6 cellular contexts compared by ENCODE assay signal in the genomic region with DNA sequence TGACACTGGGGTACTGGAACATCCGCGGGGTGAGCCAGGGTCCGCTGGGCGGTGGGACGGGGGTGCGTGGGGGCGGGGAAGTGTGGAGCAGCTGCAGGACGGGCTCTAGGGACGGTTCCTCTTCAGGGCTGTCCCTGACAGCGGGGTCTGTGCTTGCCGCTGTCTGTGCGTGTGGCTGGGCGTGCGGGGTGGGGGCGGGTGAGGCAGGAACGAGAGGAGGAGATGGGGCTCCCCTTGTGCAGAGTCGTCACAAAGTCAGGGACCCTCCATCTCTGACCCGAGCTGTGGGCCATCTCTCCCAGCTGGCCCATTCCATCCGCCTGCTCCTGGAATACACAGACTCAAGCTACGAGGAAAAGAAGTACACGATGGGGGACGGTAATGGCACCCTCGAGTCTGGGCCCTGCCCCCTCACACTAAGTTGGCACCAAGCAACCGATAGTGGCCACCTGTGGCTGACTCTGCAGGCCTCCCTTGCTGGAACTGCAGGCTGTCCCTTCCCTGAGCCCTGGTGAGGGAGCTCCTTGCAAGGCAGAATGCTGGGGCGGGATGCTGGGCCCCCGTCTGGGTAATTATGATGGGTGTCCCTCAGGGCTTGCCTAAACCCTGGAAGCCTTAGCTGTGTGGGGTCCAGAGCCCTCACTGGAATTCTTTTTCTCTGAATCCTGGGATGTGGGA. TPM values are rescaled to one million over a fixed set of nuclear protein-coding genes. Genes with fewer than 3 reads are reported as not detected.
DNase-seq lines count a peak whose midpoint lies in the region; ATAC-seq and TF ChIP-seq lines count a peak whose summit lies in the region.

No MANE protein-coding gene starts in this region.

- no peaks in the 10 kb centered on the region for H3K79me2 ChIP-seq in parathyroid adenoma

- no peak for DNase-seq in dorsolateral prefrontal cortex
- no peak for DNase-seq in activated gamma-delta T cell (lab: John Stamatoyannopoulos, UW)

- TF ChIP-seq CTCF in HEK293 (tag by site-specific recombination; IDR thresholded peaks at IDR 0.05) (no peak), dorsolateral prefrontal cortex (IDR thresholded peaks at IDR 0.05 in 54 of 56, conservative IDR thresholded peaks at IDR 0.05 in 2 of 56; ENCODE audit: low read depth in 1 of 56, partially characterized antibody in 56 of 56) (no peak), parathyroid adenoma (IDR thresholded peaks at IDR 0.05) (no peak)

- intact Hi-C loops in dorsolateral prefrontal cortex (cut with DNase I): no loop called here

- CTCF ChIA-PET in HEK293 (lab: Yijun Ruan, JAX): interaction anchor here (1.4 kb wide), 1 partner anchor 28 kb away, joined by 5 read pairs; no protein-coding TSS in a partner anchor

- H3K4me1 ChIP-seq in HEK293 (ENCODE audit: control insufficient read depth, insufficient read depth, low read length): no peaks in the 10 kb centered on the region
- H3K4me1 ChIP-seq in parathyroid adenoma: no peaks in the 10 kb centered on the region

- H3K36me3 ChIP-seq in HEK293 (ENCODE audit: control insufficient read depth in 2 of 2, insufficient read depth in 1 of 2, low read length in 2 of 2) (peaks cover 0 to 7% of the 10 kb centered on the region in 2 experiments; a peak in 1 of 3 replicates), parathyroid adenoma (ENCODE audit: control insufficient read depth, insufficient read depth, low read length) (no peaks in the 10 kb centered on the region)

- no peaks in the 10 kb centered on the region for H3K9me3 ChIP-seq in HEK293 (ENCODE audit: control insufficient read depth, insufficient read depth, low read depth, low read length)
- H3K9me3 ChIP-seq in parathyroid adenoma (ENCODE audit: control insufficient read depth, low read length): no peaks in the 10 kb centered on the region

- H2AFZ ChIP-seq in parathyroid adenoma: peak overlapping the region; percentile 34

- POLR2A ChIA-PET in HEK293 (lab: Yijun Ruan, JAX): no interaction called here

- no peaks in the 10 kb centered on the region for H3K27me3 ChIP-seq in dorsolateral prefrontal cortex
- H3K27me3 ChIP-seq in parathyroid adenoma (ENCODE audit: control insufficient read depth, insufficient read depth, low read length): no peaks in the 10 kb centered on the region

- H3K4me2 ChIP-seq in parathyroid adenoma (ENCODE audit: low read length): peak overlapping the region; percentile 85

- H3K27ac ChIP-seq in HEK293 (ENCODE audit: extremely low read depth, low read depth, low read length): no peak overlapping the region
- H3K27ac ChIP-seq in dorsolateral prefrontal cortex: peak overlapping the region in 10 of 59 donors; percentile 12 to 59 (median 38)
- H3K27ac ChIP-seq in parathyroid adenoma: no peak overlapping the region

- ATAC-seq in GM21529 (IDR thresholded peaks at IDR 0.05; ENCODE audit: unreplicated experiment) (no peak), HG03097 (IDR thresholded peaks at IDR 0.05; ENCODE audit: low FRiP score, unreplicated experiment) (no peak)

- H3K4me3 ChIP-seq in HEK293 (ENCODE audit: low read depth, low read length): no peak overlapping the region
- H3K4me3 ChIP-seq in dorsolateral prefrontal cortex: peak overlapping the region; percentile 15 to 69 (median 54)
- peak overlapping the region; percentile 61 for H3K4me3 ChIP-seq in parathyroid adenoma (ENCODE audit: low read depth, low read length)

- H3K9ac ChIP-seq in parathyroid adenoma: no peak overlapping the region

TF ChIP-seq in HEK293, 187 proteins besides CTCF, POLR2A, EP300 and RAD21 (continues in another document):
- TF ChIP-seq SP3 (tag by site-specific recombination; IDR thresholded peaks at IDR 0.05) (no peak), ZNF768 (tag by site-specific recombination; IDR thresholded peaks at IDR 0.05) (no peak), ZIC2 (tag by site-specific recombination; IDR thresholded peaks at IDR 0.05) (peak; percentile 39; the same call in 1 of the 2 replicates), ZNF830 (tag by site-specific recombination; IDR thresholded peaks at IDR 0.05; ENCODE audit: low read depth) (no peak), KLF16 (tag by site-specific recombination; IDR thresholded peaks at IDR 0.05) (no peak), ZNF416 (tag by site-specific recombination; IDR thresholded peaks at IDR 0.05) (no peak), ZNF701 (tag by site-specific recombination; IDR thresholded peaks at IDR 0.05) (no peak), KLF1 (tag by site-specific recombination; IDR thresholded peaks at IDR 0.05) (no peak), ZNF658 (tag by site-specific recombination; IDR thresholded peaks at IDR 0.05) (no peak), SCRT2 (tag by site-specific recombination; IDR thresholded peaks at IDR 0.05) (peak; percentile 51), WT1 (tag by site-specific recombination; IDR thresholded peaks at IDR 0.05) (no peak), SCRT1 (tag by site-specific recombination; IDR thresholded peaks at IDR 0.05; ENCODE audit: borderline replicate concordance) (no peak)
- TF ChIP-seq, protein P1, sequence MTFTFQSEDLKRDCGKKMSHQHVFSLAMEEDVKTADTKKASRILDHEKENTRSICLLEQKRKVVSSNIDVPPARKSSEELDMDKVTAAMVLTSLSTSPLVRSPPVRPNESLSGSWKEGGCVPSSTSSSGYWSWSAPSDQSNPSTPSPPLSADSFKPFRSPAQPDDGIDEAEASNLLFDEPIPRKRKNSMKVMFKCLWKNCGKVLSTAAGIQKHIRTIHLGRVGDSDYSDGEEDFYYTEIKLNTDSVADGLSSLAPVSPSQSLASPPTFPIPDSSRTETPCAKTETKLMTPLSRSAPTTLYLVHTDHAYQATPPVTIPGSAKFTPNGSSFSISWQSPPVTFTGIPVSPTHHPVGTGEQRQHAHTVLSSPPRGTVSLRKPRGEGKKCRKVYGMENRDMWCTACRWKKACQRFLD (tag by site-specific recombination; IDR thresholded peaks at IDR 0.05): no peak
- TF ChIP-seq, protein P2, sequence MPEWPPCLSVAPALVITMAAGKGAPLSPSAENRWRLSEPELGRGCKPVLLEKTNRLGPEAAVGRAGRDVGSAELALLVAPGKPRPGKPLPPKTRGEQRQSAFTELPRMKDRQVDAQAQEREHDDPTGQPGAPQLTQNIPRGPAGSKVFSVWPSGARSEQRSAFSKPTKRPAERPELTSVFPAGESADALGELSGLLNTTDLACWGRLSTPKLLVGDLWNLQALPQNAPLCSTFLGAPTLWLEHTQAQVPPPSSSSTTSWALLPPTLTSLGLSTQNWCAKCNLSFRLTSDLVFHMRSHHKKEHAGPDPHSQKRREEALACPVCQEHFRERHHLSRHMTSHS (tag by site-specific recombination; IDR thresholded peaks at IDR 0.05): no peak
- TF ChIP-seq, protein P3, sequence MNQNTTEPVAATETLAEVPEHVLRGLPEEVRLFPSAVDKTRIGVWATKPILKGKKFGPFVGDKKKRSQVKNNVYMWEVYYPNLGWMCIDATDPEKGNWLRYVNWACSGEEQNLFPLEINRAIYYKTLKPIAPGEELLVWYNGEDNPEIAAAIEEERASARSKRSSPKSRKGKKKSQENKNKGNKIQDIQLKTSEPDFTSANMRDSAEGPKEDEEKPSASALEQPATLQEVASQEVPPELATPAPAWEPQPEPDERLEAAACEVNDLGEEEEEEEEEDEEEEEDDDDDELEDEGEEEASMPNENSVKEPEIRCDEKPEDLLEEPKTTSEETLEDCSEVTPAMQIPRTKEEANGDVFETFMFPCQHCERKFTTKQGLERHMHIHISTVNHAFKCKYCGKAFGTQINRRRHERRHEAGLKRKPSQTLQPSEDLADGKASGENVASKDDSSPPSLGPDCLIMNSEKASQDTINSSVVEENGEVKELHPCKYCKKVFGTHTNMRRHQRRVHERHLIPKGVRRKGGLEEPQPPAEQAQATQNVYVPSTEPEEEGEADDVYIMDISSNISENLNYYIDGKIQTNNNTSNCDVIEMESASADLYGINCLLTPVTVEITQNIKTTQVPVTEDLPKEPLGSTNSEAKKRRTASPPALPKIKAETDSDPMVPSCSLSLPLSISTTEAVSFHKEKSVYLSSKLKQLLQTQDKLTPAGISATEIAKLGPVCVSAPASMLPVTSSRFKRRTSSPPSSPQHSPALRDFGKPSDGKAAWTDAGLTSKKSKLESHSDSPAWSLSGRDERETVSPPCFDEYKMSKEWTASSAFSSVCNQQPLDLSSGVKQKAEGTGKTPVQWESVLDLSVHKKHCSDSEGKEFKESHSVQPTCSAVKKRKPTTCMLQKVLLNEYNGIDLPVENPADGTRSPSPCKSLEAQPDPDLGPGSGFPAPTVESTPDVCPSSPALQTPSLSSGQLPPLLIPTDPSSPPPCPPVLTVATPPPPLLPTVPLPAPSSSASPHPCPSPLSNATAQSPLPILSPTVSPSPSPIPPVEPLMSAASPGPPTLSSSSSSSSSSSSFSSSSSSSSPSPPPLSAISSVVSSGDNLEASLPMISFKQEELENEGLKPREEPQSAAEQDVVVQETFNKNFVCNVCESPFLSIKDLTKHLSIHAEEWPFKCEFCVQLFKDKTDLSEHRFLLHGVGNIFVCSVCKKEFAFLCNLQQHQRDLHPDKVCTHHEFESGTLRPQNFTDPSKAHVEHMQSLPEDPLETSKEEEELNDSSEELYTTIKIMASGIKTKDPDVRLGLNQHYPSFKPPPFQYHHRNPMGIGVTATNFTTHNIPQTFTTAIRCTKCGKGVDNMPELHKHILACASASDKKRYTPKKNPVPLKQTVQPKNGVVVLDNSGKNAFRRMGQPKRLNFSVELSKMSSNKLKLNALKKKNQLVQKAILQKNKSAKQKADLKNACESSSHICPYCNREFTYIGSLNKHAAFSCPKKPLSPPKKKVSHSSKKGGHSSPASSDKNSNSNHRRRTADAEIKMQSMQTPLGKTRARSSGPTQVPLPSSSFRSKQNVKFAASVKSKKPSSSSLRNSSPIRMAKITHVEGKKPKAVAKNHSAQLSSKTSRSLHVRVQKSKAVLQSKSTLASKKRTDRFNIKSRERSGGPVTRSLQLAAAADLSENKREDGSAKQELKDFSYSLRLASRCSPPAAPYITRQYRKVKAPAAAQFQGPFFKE (tag by site-specific recombination; IDR thresholded peaks at IDR 0.05; ENCODE audit: borderline replicate concordance): no peak

RNA-seq across cellular contexts. Expression of a gene that starts 0.4 kb away (rescaled TPM):
- total RNA-seq in dorsolateral prefrontal cortex: 100 to 1,000 TPM in 9 of 120 experiments, 10 to 100 TPM in 111; 32.2 to 150 (median 73.7) TPM

RNA-seq across cellular contexts. Expression of a gene that starts 12.4 kb away (rescaled TPM):
- total RNA-seq in dorsolateral prefrontal cortex: 10 to 100 TPM; 22.6 to 66.7 (median 45.4) TPM

RNA-seq across cellular contexts. Expression of a gene that starts 19.4 kb away (rescaled TPM):
- 100 to 1,000 TPM in 3 of 120 experiments, 10 to 100 TPM in 50, 1 to 10 TPM in 2, under 1 TPM in 6, not detected in 59; 0.52 to 114 (median 44.1) TPM for total RNA-seq in dorsolateral prefrontal cortex

RNA-seq across cellular contexts. Expression of a gene that starts 43.8 kb away (rescaled TPM):
- 100 to 1,000 TPM in 1 of 120 experiments, 10 to 100 TPM in 97, 1 to 10 TPM in 22; 1.8 to 148 (median 23.0) TPM for total RNA-seq in dorsolateral prefrontal cortex

RNA-seq across cellular contexts. Expression of a gene that starts 48.6 kb away (rescaled TPM):
- 100 to 1,000 TPM in 94 of 120 experiments, 10 to 100 TPM in 26; 65.7 to 181 (median 115) TPM for total RNA-seq in dorsolateral prefrontal cortex
